Comparison of ENCODE assay signal across 23 cellular contexts in the genomic region with DNA sequence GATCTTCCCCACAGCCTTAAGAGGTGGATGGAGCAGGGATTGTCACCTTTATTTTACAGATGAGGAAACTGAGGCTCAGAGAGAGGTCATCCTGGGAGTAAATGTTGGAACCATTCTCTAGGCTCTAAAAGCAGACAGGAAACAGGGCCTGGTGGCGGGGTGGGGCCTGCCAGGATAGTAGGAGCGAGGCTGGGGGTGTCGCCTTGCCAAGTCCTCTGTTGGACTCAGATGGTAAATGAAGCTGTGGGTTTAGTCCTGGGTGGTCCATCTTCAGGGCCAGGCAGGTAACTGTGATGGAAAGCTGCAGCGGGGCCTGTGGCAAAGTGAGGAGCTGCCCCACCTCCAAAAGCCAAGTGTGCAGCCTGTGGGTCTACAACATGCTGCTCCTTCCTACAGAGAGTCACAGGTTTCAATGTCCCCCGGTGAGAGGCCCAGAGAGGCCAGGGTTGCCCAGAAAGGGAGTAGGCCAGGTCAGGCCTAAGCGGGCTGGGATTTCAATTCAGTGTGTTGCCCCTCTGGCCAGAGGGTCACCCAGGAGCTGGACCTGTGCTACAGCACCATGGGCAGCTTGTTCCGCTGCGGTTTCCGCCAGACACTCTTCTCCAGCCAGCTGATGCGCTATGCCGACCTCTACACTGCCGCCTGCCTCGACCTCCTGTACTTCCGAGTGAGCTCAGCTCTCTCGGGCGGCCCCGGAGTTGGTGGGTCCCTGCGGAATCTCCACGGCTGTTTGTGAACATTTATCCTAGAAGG. TPM values are rescaled to one million over a fixed set of nuclear protein-coding genes. Genes with fewer than 3 reads are reported as not detected.
"Had no signal": no experiment of that assay in that cellular context is flagged by ENCODE, and none has a peak within 500 bp of the region (broad histone marks: within the 10 kb centered on the region; RNA-seq: fewer than 3 reads in every experiment).

No MANE protein-coding gene starts in this region.

- H3K4me1 ChIP-seq: ascending aorta, neural progenitor cell, testis, vagina had no signal

- H3K27me3 ChIP-seq: adrenal gland, ascending aorta, brain microvascular endothelial cell, neural progenitor cell, sigmoid colon, testis, vagina had no signal

- H3K4me3 ChIP-seq: adrenal gland, ascending aorta, lower lobe of right lung, neural progenitor cell, sigmoid colon, smooth muscle cell, testis, vagina had no signal

- H3K9ac ChIP-seq: neural progenitor cell had no signal

- H3K27ac Mint-ChIP-seq: activated naive CD8-positive, alpha-beta T cell; activated T-helper 1 cell treated with anti-CD3 and anti-CD28 coated beads, Interleukin-12 subunit alpha, Interleukin-12 subunit beta, Interleukin-2, Interleukin-4 antibody, amounts not matched to agents 30 ng/mL and 10 ng/mL and 1 ng/mL, durations not matched to agents 14 hours and 24 hours and 36 hours; mesothelial cell of epicardium; stimulated activated naive B cell treated with anti-CD40 and anti-IgM and Interleukin-4, amounts not matched to agents 10 μg/mL and 1 μg/mL and 100 μg/mL, for 72 hours; type B pancreatic cell; WTC11 had no signal

- H3K9me3 ChIP-seq: adrenal gland, ascending aorta, lower lobe of right lung, sigmoid colon, testis, vagina had no signal

- H3K27ac ChIP-seq: adrenal gland, ascending aorta, brain microvascular endothelial cell, lower lobe of right lung, neural progenitor cell, sigmoid colon, testis, vagina had no signal

- H3K9me3 Mint-ChIP-seq: activated T-helper 1 cell treated with anti-CD3 and anti-CD28 coated beads, Interleukin-12 subunit alpha, Interleukin-12 subunit beta, Interleukin-2, Interleukin-4 antibody, amounts not matched to agents 30 ng/mL and 10 ng/mL and 1 ng/mL, durations not matched to agents 14 hours and 24 hours and 36 hours; mesothelial cell of epicardium; naive thymus-derived CD8-positive, alpha-beta T cell; neural progenitor cell; stimulated activated naive B cell treated with anti-CD40 and anti-IgM and Interleukin-4, amounts not matched to agents 10 μg/mL and 1 μg/mL and 100 μg/mL, for 72 hours; type B pancreatic cell; WTC11 had no signal

- H3K36me3 Mint-ChIP-seq: activated naive CD8-positive, alpha-beta T cell; mesothelial cell of epicardium; naive thymus-derived CD8-positive, alpha-beta T cell; neural progenitor cell; stimulated activated naive B cell treated with anti-CD40 and anti-IgM and Interleukin-4, amounts not matched to agents 10 μg/mL and 1 μg/mL and 100 μg/mL, for 72 hours; type B pancreatic cell; WTC11 had no signal

- H3K4me2 ChIP-seq: neural progenitor cell, smooth muscle cell had no signal

- H3K36me3 ChIP-seq: adrenal gland, ascending aorta, brain microvascular endothelial cell, lower lobe of right lung, neural progenitor cell, sigmoid colon, vagina had no signal

- H3K27me3 Mint-ChIP-seq: activated naive CD8-positive, alpha-beta T cell had no signal

- H3K4me1 Mint-ChIP-seq: neural progenitor cell had no signal

- H3K4me3 Mint-ChIP-seq: activated naive CD8-positive, alpha-beta T cell; activated T-helper 1 cell treated with anti-CD3 and anti-CD28 coated beads, Interleukin-12 subunit alpha, Interleukin-12 subunit beta, Interleukin-2, Interleukin-4 antibody, amounts not matched to agents 30 ng/mL and 10 ng/mL and 1 ng/mL, durations not matched to agents 14 hours and 24 hours and 36 hours; mesothelial cell of epicardium; naive thymus-derived CD8-positive, alpha-beta T cell; type B pancreatic cell; WTC11 had no signal

RNA-seq across cellular contexts. Expression of gene NT5DC4, which starts 6.6 kb away (rescaled TPM):
- total RNA-seq: activated T-helper 1 cell treated with anti-CD3 and anti-CD28 coated beads, Interleukin-12 subunit alpha, Interleukin-12 subunit beta, Interleukin-2, Interleukin-4 antibody, amounts not matched to agents 30 ng/mL and 10 ng/mL and 1 ng/mL, durations not matched to agents 14 hours and 24 hours and 36 hours; ascending aorta; dermis blood vessel endothelial cell; kidney; mesothelial cell of epicardium; naive thymus-derived CD8-positive, alpha-beta T cell; osteoblast; posterior vena cava; renal cortical epithelial cell; sigmoid colon; smooth muscle cell; T-helper 2 cell treated with Interferon-gamma antibody and Interleukin-4, amounts not matched to agents 100 ng/mL and 5 ng/mL, for 36 hours; vagina; WTC11 had no signal
- polyA plus RNA-seq: esophagus; naive thymus-derived CD8-positive, alpha-beta T cell; smooth muscle cell had no signal

RNA-seq across cellular contexts. Expression of gene CKAP2L, which starts 37.0 kb away (rescaled TPM):
- total RNA-seq: ascending aorta; naive thymus-derived CD8-positive, alpha-beta T cell had no signal
- polyA plus RNA-seq: naive thymus-derived CD8-positive, alpha-beta T cell had no signal

RNA-seq across cellular contexts. Expression of gene IL1A, which starts 56.8 kb away (rescaled TPM):
- total RNA-seq: ascending aorta; naive thymus-derived CD8-positive, alpha-beta T cell; osteoblast; posterior vena cava; sigmoid colon had no signal
- polyA plus RNA-seq: naive thymus-derived CD8-positive, alpha-beta T cell had no signal
